ENCODE assay signal across 15 cellular contexts in the genomic region with DNA sequence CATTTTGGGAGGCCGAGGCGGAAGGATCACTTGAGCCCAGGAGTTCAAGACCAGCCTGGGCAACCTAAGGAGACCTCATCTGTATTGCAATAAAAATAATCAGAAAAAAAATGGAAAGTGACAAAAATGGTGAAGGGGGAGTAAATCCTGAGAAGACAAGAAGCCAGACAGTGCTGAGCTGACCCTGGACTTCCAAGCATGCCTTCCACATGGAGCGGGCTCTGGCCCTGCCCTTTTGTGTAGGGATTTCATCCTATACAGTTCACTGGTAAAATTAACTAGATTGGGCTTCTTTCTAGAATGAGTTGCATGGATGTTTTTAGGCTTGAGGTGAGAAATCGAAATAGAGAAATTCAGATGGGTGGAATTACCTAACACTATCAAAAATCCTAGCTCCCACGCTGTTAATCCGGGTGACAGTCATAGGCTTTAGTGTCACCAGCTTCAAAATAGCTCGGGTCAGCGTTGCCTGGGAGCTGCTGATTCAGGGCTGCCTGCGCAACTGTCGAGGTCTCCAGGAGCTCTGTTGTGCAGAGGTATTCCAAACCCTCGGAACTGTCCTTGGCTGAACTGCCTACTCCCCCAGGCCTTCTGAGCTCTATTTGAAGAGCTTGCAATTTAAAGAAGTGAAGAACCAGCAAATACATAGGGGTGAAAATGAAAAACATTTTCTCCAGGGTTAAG. TPM values are rescaled to one million over a fixed set of nuclear protein-coding genes. Genes with fewer than 3 reads are reported as not detected.
A peak's percentile ranks its signal among the peaks of the same experiment; 100 is the strongest.
DNase-seq lines count a peak whose midpoint lies in the region; ATAC-seq and TF ChIP-seq lines count a peak whose summit lies in the region.
"Had no signal": no experiment of that assay in that cellular context is flagged by ENCODE, and none has a peak within 500 bp of the region (broad histone marks: within the 10 kb centered on the region; RNA-seq: fewer than 3 reads in every experiment).

No MANE protein-coding gene starts in this region.

- no peak overlapping the region for H2AFZ ChIP-seq in neuron (ENCODE audit: low read depth, low read length)

- H3K4me1 ChIP-seq in heart left ventricle (peaks cover 0 to 20% (median 9%) of the 10 kb centered on the region in 12 donors), neuron (ENCODE audit: insufficient read depth, low read length) (peaks cover 38% of the 10 kb centered on the region)

- H3K27me3 ChIP-seq in heart left ventricle (no peaks in the 10 kb centered on the region), neuron (ENCODE audit: insufficient read depth, low read length) (no peaks in the 10 kb centered on the region)

- H3K36me3 ChIP-seq in heart left ventricle = no peaks in the 10 kb centered on the region
- H3K36me3 ChIP-seq in neuron (ENCODE audit: insufficient read depth, low read length) = no peaks in the 10 kb centered on the region

- H3K27ac ChIP-seq in heart left ventricle = peak overlapping the region in 6 of 12 donors; percentile 26 to 65 (median 50)

- DNase-seq in NCI-H748 (lab: John Stamatoyannopoulos, UW; ENCODE audit: unreplicated experiment) (peak; percentile 84), NCI-H748 treated with DMSO at 0.1 percent for 48 hours (lab: John Stamatoyannopoulos, UW) (no peak), heart left ventricle (peak in 4 of 5 donors; percentile 51 to 83 (median 66)), SKM-1 treated with dmso at 0.1 percent for 144 hours (lab: John Stamatoyannopoulos, UW; ENCODE audit: unreplicated experiment) (no peak)
- no peak for DNase-seq in stimulated activated CD4-positive, alpha-beta T cell treated with anti-CD3 and anti-CD28 coated beads, Interleukin-4, amount 100 ng/mL, for 4 hours
- DNase-seq in stimulated activated CD4-positive, alpha-beta T cell treated with anti-CD3 and anti-CD28 coated beads, Interleukin-1b, Interleukin-23, amount 100 ng/mL, for 48 hours = no peak
- DNase-seq: activated CD8-positive, alpha-beta T cell treated with anti-CD3 and anti-CD28 coated beads, Interleukin-2, amount 10 ng/mL, durations not matched to agents 7 days and 5 days; activated effector memory CD4-positive, alpha-beta T cell treated with Interleukin-2 at 50 U/mL for 16 hours; CD4-positive, alpha-beta T cell; naive B cell; NCI-H1105; NCI-H345 had no signal

- TF ChIP-seq POLR2A in heart left ventricle (IDR thresholded peaks at IDR 0.05) = no peak

- intact Hi-C loops in heart left ventricle (cut with DNase I) = loop anchor here in 2 of 10 donors (5.0 kb wide), 3 partner anchors 36 to 214 kb away; no protein-coding TSS in a partner anchor

- peak; percentile 88 to 94 (median 93) for ATAC-seq in heart left ventricle
- no peak for ATAC-seq in HG03108 (IDR thresholded peaks at IDR 0.05; ENCODE audit: unreplicated experiment)
- ATAC-seq: activated CD8-positive, alpha-beta T cell treated with anti-CD3 and anti-CD28 coated beads, Interleukin-2, amount 10 ng/mL, durations not matched to agents 7 days and 5 days; HCT116 had no signal

- WGBS in heart left ventricle, 4 donors = 64 to 78% (median 67%) methylated on average over 11 of the region's 11 CpGs

- no peaks in the 10 kb centered on the region for H3K9me3 ChIP-seq in heart left ventricle
- H3K9me3 ChIP-seq in neuron (ENCODE audit: low read length) = peaks cover 5% of the 10 kb centered on the region

- TF ChIP-seq CTCF in heart left ventricle (IDR thresholded peaks at IDR 0.05) = no peak

- H3K4me3 ChIP-seq in heart left ventricle (no peak overlapping the region), neuron (ENCODE audit: low read length) (peak overlapping the region; percentile 0)

RNA-seq across cellular contexts. Expression of a gene that starts 21.6 kb away (rescaled TPM):
- 10 to 100 TPM; 50.7 to 84.4 (median 70.9) TPM for total RNA-seq in heart left ventricle
- polyA plus RNA-seq in heart left ventricle = 10 to 100 TPM; 16.0 to 25.5 TPM

Comparison
In these comparisons a context has a peak if more than half of its experiments do, and no peak if none do; other contexts are left out.
1. DNase-seq: peak in NCI-H748 (single experiment) and heart left ventricle (4 of 5); none in NCI-H748 treated with DMSO at 0.1 percent for 48 hours (single experiment), SKM-1 treated with dmso at 0.1 percent for 144 hours (single experiment), stimulated activated CD4-positive, alpha-beta T cell treated with anti-CD3 and anti-CD28 coated beads, Interleukin-4, amount 100 ng/mL, for 4 hours (0 of 2) and stimulated activated CD4-positive, alpha-beta T cell treated with anti-CD3 and anti-CD28 coated beads, Interleukin-1b, Interleukin-23, amount 100 ng/mL, for 48 hours (single experiment).